ENCODE assay signal across 17 cellular contexts in the genomic region with DNA sequence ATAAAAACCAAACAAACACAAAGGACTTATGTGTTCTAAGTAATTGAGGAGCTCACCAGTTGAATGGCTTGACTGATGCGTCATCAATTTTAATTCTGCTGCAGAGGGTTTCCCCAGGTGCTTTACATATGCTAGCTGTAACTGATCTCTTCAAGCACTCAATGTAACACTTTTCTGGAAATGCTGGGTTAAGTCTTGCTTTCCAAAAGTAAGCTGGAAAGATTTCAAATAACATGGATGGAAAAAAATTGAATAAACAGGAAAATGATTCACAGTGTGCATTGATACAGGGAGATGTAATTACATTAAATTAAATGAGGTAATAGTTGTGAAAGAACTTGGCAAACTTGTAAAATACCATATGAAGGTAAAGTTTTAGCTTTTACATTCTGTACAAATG.
A peak's percentile ranks its signal among the peaks of the same experiment; 100 is the strongest.
DNase-seq lines count a peak whose midpoint lies in the region; ATAC-seq and TF ChIP-seq lines count a peak whose summit lies in the region.
"Had no signal": no experiment of that assay in that cellular context is flagged by ENCODE, and none has a peak within 500 bp of the region (broad histone marks: within the 10 kb centered on the region; RNA-seq: fewer than 3 reads in every experiment).

No MANE protein-coding gene starts in this region.

- no peaks in the 10 kb centered on the region for H4K20me1 ChIP-seq in GM23248 (ENCODE audit: insufficient read depth)

- H3K9me3 ChIP-seq in GM23248 (ENCODE audit: low read depth): no peaks in the 10 kb centered on the region
- H3K9me3 ChIP-seq in CD4-positive, alpha-beta memory T cell (ENCODE audit: control insufficient read depth in 1 of 2, low read length in 2 of 2): no peaks in the 10 kb centered on the region
- H3K9me3 ChIP-seq: BE2C had no signal

- no peak for TF ChIP-seq CTCF in foreskin keratinocyte (conservative IDR thresholded peaks at IDR 0.05)

- ATAC-seq in foreskin keratinocyte (peak; percentile 46), left cardiac atrium (no peak)
- ATAC-seq: CD8-positive, alpha-beta T cell; Panc1; Right ventricle myocardium inferior had no signal

- H3K27ac Mint-ChIP-seq in activated CD4-positive, alpha-beta T cell treated with anti-CD3 and anti-CD28 coated beads, Interleukin-2, amount 10 ng/mL, durations not matched to agents 24 days and 14 days: no peak overlapping the region
- no peak overlapping the region for H3K27ac Mint-ChIP-seq in CD4-positive, alpha-beta memory T cell
- H3K27ac Mint-ChIP-seq: CD8-positive, alpha-beta T cell had no signal

- no peaks in the 10 kb centered on the region for H3K36me3 Mint-ChIP-seq in activated CD4-positive, alpha-beta T cell treated with anti-CD3 and anti-CD28 coated beads, Interleukin-2, amount 10 ng/mL, durations not matched to agents 24 days and 14 days (ENCODE audit: low read depth)
- no peaks in the 10 kb centered on the region for H3K36me3 Mint-ChIP-seq in CD4-positive, alpha-beta memory T cell
- H3K36me3 Mint-ChIP-seq: CD8-positive, alpha-beta T cell had no signal

- 94 to 95% methylated on average over 1 of the region's 1 CpG for WGBS in GM23248 (ENCODE audit: low coverage in 1 of 2, low lambda C conversion rate in 2 of 2, missing lambda C conversion rate in 2 of 2), 2 experiments

- no peaks in the 10 kb centered on the region for H3K9me2 ChIP-seq in GM23248 (ENCODE audit: insufficient read depth)

- CTCF ChIA-PET in CD4-positive, alpha-beta memory T cell (lab: Charles Lee; ENCODE audit: partially characterized antibody): no interaction called here

- no peak overlapping the region for H3K9ac ChIP-seq in GM23248

- no peak overlapping the region for H3K4me2 ChIP-seq in GM23248 (ENCODE audit: unreplicated experiment)

- H3K27me3 ChIP-seq in GM23248 (replicated peaks; ENCODE audit: insufficient read depth) (no peaks in the 10 kb centered on the region), foreskin keratinocyte (no peaks in the 10 kb centered on the region)
- H3K27me3 ChIP-seq in CD4-positive, alpha-beta memory T cell (ENCODE audit: insufficient read depth, low read length): no peaks in the 10 kb centered on the region
- H3K27me3 ChIP-seq: BE2C had no signal

- no peaks in the 10 kb centered on the region for H3K9me3 Mint-ChIP-seq in activated CD4-positive, alpha-beta T cell treated with anti-CD3 and anti-CD28 coated beads, Interleukin-2, amount 10 ng/mL, durations not matched to agents 24 days and 14 days
- peaks cover 0 to 6% (median 0%) of the 10 kb centered on the region in 8 donors for H3K9me3 Mint-ChIP-seq in CD4-positive, alpha-beta memory T cell
- H3K9me3 Mint-ChIP-seq: CD8-positive, alpha-beta T cell had no signal

- H3K4me3 Mint-ChIP-seq in activated CD4-positive, alpha-beta T cell treated with anti-CD3 and anti-CD28 coated beads, Interleukin-2, amount 10 ng/mL, durations not matched to agents 24 days and 14 days: no peak overlapping the region
- H3K4me3 Mint-ChIP-seq in CD4-positive, alpha-beta memory T cell: no peak overlapping the region
- H3K4me3 Mint-ChIP-seq: CD8-positive, alpha-beta T cell had no signal

- no peaks in the 10 kb centered on the region for H3K36me3 ChIP-seq in GM23248 (ENCODE audit: low read depth)
- H3K36me3 ChIP-seq in CD4-positive, alpha-beta memory T cell (ENCODE audit: insufficient read depth, low read length): no peaks in the 10 kb centered on the region
- H3K36me3 ChIP-seq: BE2C had no signal

- no peaks in the 10 kb centered on the region for H3K4me1 Mint-ChIP-seq in activated CD4-positive, alpha-beta T cell treated with anti-CD3 and anti-CD28 coated beads, Interleukin-2, amount 10 ng/mL, durations not matched to agents 24 days and 14 days
- H3K4me1 Mint-ChIP-seq in CD4-positive, alpha-beta memory T cell: no peaks in the 10 kb centered on the region

- H3K4me1 ChIP-seq in GM23248 (ENCODE audit: insufficient read depth): no peaks in the 10 kb centered on the region
- H3K4me1 ChIP-seq in foreskin keratinocyte: no peaks in the 10 kb centered on the region
- H3K4me1 ChIP-seq in CD4-positive, alpha-beta memory T cell (ENCODE audit: insufficient read depth, low read length): no peaks in the 10 kb centered on the region
- H3K4me1 ChIP-seq: BE2C had no signal

- no peaks in the 10 kb centered on the region for H3F3A ChIP-seq in GM23248 (ENCODE audit: insufficient read depth)

- H3K27ac ChIP-seq in GM23248 (no peak overlapping the region), foreskin keratinocyte (no peak overlapping the region)
- H3K27ac ChIP-seq in CD4-positive, alpha-beta memory T cell (ENCODE audit: low read depth, low read length): no peak overlapping the region
- H3K27ac ChIP-seq: SK-N-MC had no signal

- H2AFZ ChIP-seq in GM23248: no peak overlapping the region

- peak; percentile 4 for DNase-seq in GM23248
- DNase-seq in HT1080 (ENCODE audit: low read depth): peak; percentile 14
- DNase-seq in dedifferentiated amniotic fluid mesenchymal stem cell (ENCODE audit: extremely low spot score): peak; percentile 17
- DNase-seq in foreskin keratinocyte: peak in 1 of 2 donors; percentile 40
- no peak for DNase-seq in activated CD4-positive, alpha-beta T cell treated with anti-CD3 and anti-CD28 coated beads, Interleukin-2, amount 10 ng/mL, durations not matched to agents 24 days and 14 days
- no peak for DNase-seq in CD4-positive, alpha-beta memory T cell
- DNase-seq in left cardiac atrium: no peak
- DNase-seq: ACHN; BE2C; CD8-positive, alpha-beta T cell; H7; NCI-H1048; NCI-H1694 treated with DMSO at 0.1 percent for 48 hours; NCI-H510A had no signal

- intact Hi-C loops in activated CD4-positive, alpha-beta T cell treated with anti-CD3 and anti-CD28 coated beads, Interleukin-2, amount 10 ng/mL, durations not matched to agents 24 days and 14 days (cut with micrococcal nuclease): no loop called here
- intact Hi-C loops in CD4-positive, alpha-beta memory T cell (cut with micrococcal nuclease): no loop called here
- intact Hi-C loops in left cardiac atrium (cut with DNase I): no loop called here

- H3K79me2 ChIP-seq in GM23248 (ENCODE audit: insufficient read depth): no peaks in the 10 kb centered on the region

- POLR2A ChIA-PET in CD4-positive, alpha-beta memory T cell (lab: Charles Lee; ENCODE audit: partially characterized antibody): no interaction called here

- in situ Hi-C loops in GM23248 (cut with MboI): no loop called here

- peaks cover 2% of the 10 kb centered on the region for H3K27me3 Mint-ChIP-seq in activated CD4-positive, alpha-beta T cell treated with anti-CD3 and anti-CD28 coated beads, Interleukin-2, amount 10 ng/mL, durations not matched to agents 24 days and 14 days
- H3K27me3 Mint-ChIP-seq in CD4-positive, alpha-beta memory T cell: peaks cover 0 to under 1% of the 10 kb centered on the region in 2 donors

- H3K4me3 ChIP-seq in GM23248: no peak overlapping the region
- no peak overlapping the region for H3K4me3 ChIP-seq in CD4-positive, alpha-beta memory T cell (ENCODE audit: low read length in 2 of 2)
- H3K4me3 ChIP-seq: SK-N-MC had no signal

Comparison
In these comparisons a context has a peak if more than half of its experiments do, and no peak if none do; other contexts are left out.
1. DNase-seq: peak in GM23248 (single experiment), HT1080 (single experiment) and dedifferentiated amniotic fluid mesenchymal stem cell (single experiment); none in activated CD4-positive, alpha-beta T cell treated with anti-CD3 and anti-CD28 coated beads, Interleukin-2, amount 10 ng/mL, durations not matched to agents 24 days and 14 days (single experiment), CD4-positive, alpha-beta memory T cell (0 of 5) and left cardiac atrium (single experiment).